In genomic region chr5:160150381-160150780, GRCh38 we compare ENCODE assay signal across 12 cellular contexts. TPM values are rescaled to one million over a fixed set of nuclear protein-coding genes. Genes with fewer than 3 reads are reported as not detected.
DNase-seq lines count a peak whose midpoint lies in the region; ATAC-seq and TF ChIP-seq lines count a peak whose summit lies in the region.
"Had no signal": no experiment of that assay in that cellular context is flagged by ENCODE, and none has a peak within 500 bp of the region (broad histone marks: within the 10 kb centered on the region; RNA-seq: fewer than 3 reads in every experiment).

No MANE protein-coding gene starts in this region.

- POLR2A ChIA-PET in HEK293 (lab: Yijun Ruan, JAX), result no interaction called here

- H3K36me3 ChIP-seq in HEK293 (ENCODE audit: control insufficient read depth in 2 of 2, insufficient read depth in 1 of 2, low read length in 2 of 2) (no peaks in the 10 kb centered on the region), left lung (no peaks in the 10 kb centered on the region)
- H3K36me3 ChIP-seq: HAP-1 had no signal

- no peak overlapping the region for H3K27ac ChIP-seq in HEK293 (ENCODE audit: extremely low read depth, low read depth, low read length)
- no peak overlapping the region for H3K27ac ChIP-seq in left lung
- H3K27ac ChIP-seq: GM23248 had no signal

- no peaks in the 10 kb centered on the region for H3K9me3 Mint-ChIP-seq in stimulated activated memory B cell treated with anti-CD40 and anti-IgM and Interleukin-4, amounts not matched to agents 10 μg/mL and 1 μg/mL and 100 μg/mL, for 72 hours
- H3K9me3 Mint-ChIP-seq: CD4-positive, alpha-beta memory T cell had no signal

- no peaks in the 10 kb centered on the region for H3K27me3 ChIP-seq in left lung

- peaks cover 24% of the 10 kb centered on the region for H3K4me1 Mint-ChIP-seq in stimulated activated memory B cell treated with anti-CD40 and anti-IgM and Interleukin-4, amounts not matched to agents 10 μg/mL and 1 μg/mL and 100 μg/mL, for 72 hours

- CTCF ChIA-PET in HEK293 (lab: Yijun Ruan, JAX), result no interaction called here

- no peak for DNase-seq in left lung
- no peak for DNase-seq in NCI-H187 treated with DMSO at 0.1 percent for 48 hours (lab: John Stamatoyannopoulos, UW)
- no peak for DNase-seq in stimulated activated CD4-positive, alpha-beta T cell treated with anti-CD3 and anti-CD28 coated beads, Interleukin-4, amount 100 ng/mL, for 4 hours
- no peak for DNase-seq in activated T-cell treated with anti-CD3 and anti-CD28 coated beads for 4 hours
- DNase-seq: C1 segment of cervical spinal cord; CD4-positive, alpha-beta memory T cell; COR-L47; DMS153; GM23248 had no signal

- no peaks in the 10 kb centered on the region for H3K36me3 Mint-ChIP-seq in stimulated activated memory B cell treated with anti-CD40 and anti-IgM and Interleukin-4, amounts not matched to agents 10 μg/mL and 1 μg/mL and 100 μg/mL, for 72 hours
- H3K36me3 Mint-ChIP-seq: CD4-positive, alpha-beta memory T cell had no signal

- peak; percentile 37 for ATAC-seq in left lung
- no peak for ATAC-seq in stimulated activated memory B cell treated with anti-CD40 and anti-IgM and Interleukin-4, amounts not matched to agents 10 μg/mL and 1 μg/mL and 100 μg/mL, for 72 hours

- H3K4me3 ChIP-seq in HEK293 (ENCODE audit: low read depth, low read length) (no peak overlapping the region), left lung (no peak overlapping the region)
- H3K4me3 ChIP-seq: GM23248, HAP-1 had no signal

- H3K27ac Mint-ChIP-seq in stimulated activated memory B cell treated with anti-CD40 and anti-IgM and Interleukin-4, amounts not matched to agents 10 μg/mL and 1 μg/mL and 100 μg/mL, for 72 hours, result peak overlapping the region; percentile 7

- peaks cover 13% of the 10 kb centered on the region for H3K27me3 Mint-ChIP-seq in stimulated activated memory B cell treated with anti-CD40 and anti-IgM and Interleukin-4, amounts not matched to agents 10 μg/mL and 1 μg/mL and 100 μg/mL, for 72 hours

- intact Hi-C loops in left lung (cut with DNase I), result no loop called here

- no peak overlapping the region for H3K4me3 Mint-ChIP-seq in stimulated activated memory B cell treated with anti-CD40 and anti-IgM and Interleukin-4, amounts not matched to agents 10 μg/mL and 1 μg/mL and 100 μg/mL, for 72 hours

- H3K9me3 ChIP-seq in HEK293 (ENCODE audit: control insufficient read depth, insufficient read depth, low read depth, low read length), result no peaks in the 10 kb centered on the region
- no peaks in the 10 kb centered on the region for H3K9me3 ChIP-seq in left lung
- H3K9me3 ChIP-seq: HAP-1 had no signal

- H3K4me1 ChIP-seq in HEK293 (ENCODE audit: control insufficient read depth, insufficient read depth, low read length), result no peaks in the 10 kb centered on the region
- H3K4me1 ChIP-seq in left lung, result no peaks in the 10 kb centered on the region
- H3K4me1 ChIP-seq: HAP-1 had no signal

- TF ChIP-seq CTCF in HEK293 (tag by site-specific recombination; IDR thresholded peaks at IDR 0.05) (no peak), left lung (IDR thresholded peaks at IDR 0.05) (no peak)

TF ChIP-seq in HEK293, 187 proteins besides CTCF, POLR2A, EP300 and RAD21:
- no peak for TF ChIP-seq ZXDB (tag by site-specific recombination; IDR thresholded peaks at IDR 0.05)
- peak; percentile 83 for TF ChIP-seq ZNF623 (tag by site-specific recombination; IDR thresholded peaks at IDR 0.05)

RNA-seq across cellular contexts. Expression of gene PWWP2A, which starts 31.1 kb away (rescaled TPM):
- total RNA-seq in left lung, result 10 to 100 TPM; 24.6 to 25.2 TPM
